ENCODE assay signal across 8 cellular contexts in the genomic region with DNA sequence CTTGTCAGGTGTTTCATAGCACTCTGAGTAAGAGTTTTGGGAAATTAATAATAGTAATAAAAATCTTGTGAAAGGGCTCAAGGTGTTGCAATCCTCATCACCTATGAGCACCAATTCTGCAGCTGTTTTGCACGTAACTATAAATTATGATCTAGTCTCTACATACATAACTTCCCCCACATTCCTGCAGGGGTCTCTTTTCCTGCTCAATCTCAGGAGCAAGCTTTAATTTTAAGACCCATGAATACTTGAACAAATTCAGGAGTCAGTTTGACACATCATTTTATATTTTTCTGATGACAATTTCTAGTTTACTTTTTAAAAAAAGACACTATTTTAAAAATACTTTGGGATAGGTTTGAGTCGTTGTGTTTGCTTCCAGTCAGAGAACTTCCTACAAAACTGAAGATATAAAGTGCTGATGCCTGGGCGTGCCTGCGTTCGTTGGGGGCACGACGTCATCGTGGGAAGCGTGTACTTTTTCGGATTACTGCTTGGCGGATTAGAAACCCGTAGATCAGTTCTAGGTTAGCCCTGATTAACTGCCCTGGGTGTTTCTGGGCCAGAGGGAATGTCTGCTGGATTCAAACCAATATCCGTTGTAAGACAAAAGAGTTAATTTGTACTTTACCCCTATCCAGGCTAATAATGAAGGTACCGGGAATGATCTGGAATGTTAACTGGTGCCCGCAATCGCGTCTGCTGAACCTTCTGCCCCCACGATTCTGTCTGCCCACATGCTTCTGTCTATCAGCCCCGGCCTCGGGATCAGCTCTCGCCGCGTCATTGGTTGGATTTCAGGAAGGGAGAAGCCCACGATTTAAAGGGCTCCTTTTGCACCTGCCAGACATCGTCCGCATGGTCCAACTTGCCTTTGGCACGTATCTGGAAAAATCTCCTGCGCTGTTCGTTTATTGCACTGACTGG. TPM values are rescaled to one million over a fixed set of nuclear protein-coding genes. Genes with fewer than 3 reads are reported as not detected.
DNase-seq lines count a peak whose midpoint lies in the region; ATAC-seq and TF ChIP-seq lines count a peak whose summit lies in the region.

No MANE protein-coding gene starts in this region.

- H3K9ac ChIP-seq in endodermal cell (ENCODE audit: extremely low read depth, low read length, poor library complexity, severe bottlenecking) = peak overlapping the region; percentile 14

- H3K27me3 ChIP-seq in Caco-2 (replicated peaks; ENCODE audit: control insufficient read depth, insufficient read depth, low read length) (no peaks in the 10 kb centered on the region), endodermal cell (ENCODE audit: control insufficient read depth, insufficient read depth, low read length, poor library complexity, severe bottlenecking) (no peaks in the 10 kb centered on the region), mononuclear cell (ENCODE audit: insufficient read depth, low read length) (no peaks in the 10 kb centered on the region)

- H3K36me3 Mint-ChIP-seq in Caco-2 (ENCODE audit: insufficient read depth, unreplicated experiment) (peaks cover 22% of the 10 kb centered on the region), endodermal cell (ENCODE audit: low read depth) (peaks cover 5% of the 10 kb centered on the region)
- peaks cover 8% of the 10 kb centered on the region for H3K36me3 Mint-ChIP-seq in activated CD4-positive, alpha-beta T cell treated with anti-CD3 and anti-CD28 coated beads, Interleukin-2, amount 10 ng/mL, durations not matched to agents 24 days and 14 days (ENCODE audit: low read depth)

- BruUV-seq in Caco-2 (replicated peaks; lab: Mats Ljungman, UMichigan) = TSS peak; percentile 82

- H3K4me1 Mint-ChIP-seq in Caco-2 (ENCODE audit: low read depth, unreplicated experiment) = no peaks in the 10 kb centered on the region
- H3K4me1 Mint-ChIP-seq in activated CD4-positive, alpha-beta T cell treated with anti-CD3 and anti-CD28 coated beads, Interleukin-2, amount 10 ng/mL, durations not matched to agents 24 days and 14 days = peaks cover 25% of the 10 kb centered on the region
- peaks cover 10% of the 10 kb centered on the region for H3K4me1 Mint-ChIP-seq in endodermal cell

- intact Hi-C loops in Caco-2 (cut with micrococcal nuclease; ENCODE audit: unreplicated experiment) = loop anchor here (1.0 to 2.0 kb wide), 3 partner anchors 110 to 188 kb away; a partner anchor contains a TSS
- intact Hi-C loops in activated CD4-positive, alpha-beta T cell treated with anti-CD3 and anti-CD28 coated beads, Interleukin-2, amount 10 ng/mL, durations not matched to agents 24 days and 14 days (cut with micrococcal nuclease) = loop anchor here (1.0 to 5.0 kb wide), 8 partner anchors 34 to 1187 kb away; a partner anchor contains a TSS

- H3K4me3 ChIP-seq in Caco-2 (ENCODE audit: low read depth, low read length) (peak overlapping the region; percentile 58), endodermal cell (ENCODE audit: low read length) (peak overlapping the region; percentile 75), mononuclear cell (ENCODE audit: low read length) (peak overlapping the region; percentile 54)

- H3K36me3 ChIP-seq in Caco-2 (ENCODE audit: control insufficient read depth, insufficient read depth, low read length) (no peaks in the 10 kb centered on the region), endodermal cell (ENCODE audit: control insufficient read depth, insufficient read depth, low read length) (peaks cover under 1% of the 10 kb centered on the region)

- H3K27ac ChIP-seq in endodermal cell (ENCODE audit: low read depth, low read length) = peak overlapping the region; percentile 4

- peaks cover 7% of the 10 kb centered on the region for H3K4me1 ChIP-seq in Caco-2
- H3K4me1 ChIP-seq in endodermal cell (ENCODE audit: control insufficient read depth, insufficient read depth, low read length) = no peaks in the 10 kb centered on the region
- H3K4me1 ChIP-seq in mononuclear cell (ENCODE audit: insufficient read depth, low read length) = peaks cover 20% of the 10 kb centered on the region

- no peaks in the 10 kb centered on the region for H3K9me3 Mint-ChIP-seq in Caco-2 (ENCODE audit: unreplicated experiment)
- no peaks in the 10 kb centered on the region for H3K9me3 Mint-ChIP-seq in activated CD4-positive, alpha-beta T cell treated with anti-CD3 and anti-CD28 coated beads, Interleukin-2, amount 10 ng/mL, durations not matched to agents 24 days and 14 days
- peaks cover 4% of the 10 kb centered on the region for H3K9me3 Mint-ChIP-seq in endodermal cell

- POLR2A ChIA-PET in Caco-2 (lab: Charles Lee) = no interaction called here

- ATAC-seq in HG02588 (IDR thresholded peaks at IDR 0.05; ENCODE audit: unreplicated experiment) (peak; percentile 0), HG02870 (IDR thresholded peaks at IDR 0.05; ENCODE audit: unreplicated experiment) (no peak)

- CTCF ChIA-PET in Caco-2 (lab: Charles Lee) = no interaction called here

- WGBS in endodermal cell (ENCODE audit: insufficient coverage in 1 of 2, insufficient read length in 1 of 2), 2 experiments = 4 to 5% methylated on average over 27 to 29 of the region's 29 CpGs

- H3K9me3 ChIP-seq in Caco-2 (no peaks in the 10 kb centered on the region), endodermal cell (ENCODE audit: control insufficient read depth, low read length) (peaks cover 9% of the 10 kb centered on the region), mononuclear cell (ENCODE audit: low read depth, low read length) (no peaks in the 10 kb centered on the region)

- H3K4me3 Mint-ChIP-seq in Caco-2 (ENCODE audit: unreplicated experiment) = peak overlapping the region; percentile 91
- peak overlapping the region; percentile 88 for H3K4me3 Mint-ChIP-seq in activated CD4-positive, alpha-beta T cell treated with anti-CD3 and anti-CD28 coated beads, Interleukin-2, amount 10 ng/mL, durations not matched to agents 24 days and 14 days
- peak overlapping the region; percentile 89 for H3K4me3 Mint-ChIP-seq in endodermal cell

- no peaks in the 10 kb centered on the region for H3K27me3 Mint-ChIP-seq in Caco-2 (ENCODE audit: insufficient read depth, unreplicated experiment)
- no peaks in the 10 kb centered on the region for H3K27me3 Mint-ChIP-seq in activated CD4-positive, alpha-beta T cell treated with anti-CD3 and anti-CD28 coated beads, Interleukin-2, amount 10 ng/mL, durations not matched to agents 24 days and 14 days
- H3K27me3 Mint-ChIP-seq in endodermal cell (ENCODE audit: insufficient read depth) = peaks cover 9% of the 10 kb centered on the region

- TF ChIP-seq CTCF in Caco-2 (IDR thresholded peaks at IDR 0.05; ENCODE audit: insufficient read depth in 1 of 2, low read depth in 1 of 2, low read length in 1 of 2, severe bottlenecking in 1 of 2, unreplicated experiment in 1 of 2) (peak; percentile 48 to 52), endodermal cell (conservative IDR thresholded peaks at IDR 0.05) (peak; percentile 73)

- DNase-seq in Caco-2 = peak; percentile 45 to 78
- DNase-seq in NCI-H510A (lab: John Stamatoyannopoulos, UW) = peak; percentile 71
- peak; percentile 85 for DNase-seq in activated CD4-positive, alpha-beta T cell treated with anti-CD3 and anti-CD28 coated beads, Interleukin-2, amount 10 ng/mL, durations not matched to agents 24 days and 14 days
- DNase-seq in endodermal cell = no peak
- peak; percentile 12 for DNase-seq in stimulated activated naive CD4-positive, alpha-beta T cell treated with Interleukin-2 at 50 U/mL for 16 hours (lab: John Stamatoyannopoulos, UW)

- peak overlapping the region; percentile 97 for H3K27ac Mint-ChIP-seq in Caco-2 (ENCODE audit: unreplicated experiment)
- H3K27ac Mint-ChIP-seq in activated CD4-positive, alpha-beta T cell treated with anti-CD3 and anti-CD28 coated beads, Interleukin-2, amount 10 ng/mL, durations not matched to agents 24 days and 14 days = peak overlapping the region; percentile 99
- H3K27ac Mint-ChIP-seq in endodermal cell = peak overlapping the region; percentile 90

RNA-seq across cellular contexts. Expression of a gene that starts 0.9 kb away (rescaled TPM):
- 15.4 and 16.3 TPM in 2 replicates for total RNA-seq in Caco-2 (2022)
- total RNA-seq in activated CD4-positive, alpha-beta T cell treated with anti-CD3 and anti-CD28 coated beads, Interleukin-2, amount 10 ng/mL, durations not matched to agents 24 days and 14 days = 27.1 and 28.0 TPM in 2 replicates
- total RNA-seq in endodermal cell = 10 to 100 TPM; 38.2 TPM
- polyA plus RNA-seq in endodermal cell (2013, experiment 1 of 2) = 26.8 TPM
- 26.3 TPM for polyA plus RNA-seq in endodermal cell (2013, experiment 2 of 2)
- 11.1 TPM for total RNA-seq in mononuclear cell
